In the genomic region with DNA sequence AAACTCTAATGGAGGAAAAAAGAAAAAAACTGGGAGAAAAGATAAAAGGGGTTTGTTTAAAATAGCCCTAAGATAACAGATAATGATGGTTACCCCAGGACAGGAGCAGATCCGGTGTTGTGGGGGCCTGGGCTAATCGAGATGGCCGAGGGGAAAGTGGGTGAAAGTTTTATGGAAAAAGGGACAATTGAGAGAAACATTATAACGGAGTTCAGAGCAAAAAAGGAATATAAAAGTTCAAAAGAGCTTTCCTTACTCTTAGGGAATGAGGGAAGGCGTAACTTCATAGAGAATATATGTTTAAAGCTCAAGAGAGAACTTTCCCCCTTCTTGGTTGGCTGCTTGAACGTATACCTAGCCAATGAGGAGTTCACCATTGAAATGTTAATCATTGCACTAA, we compare ENCODE assay signal across 23 cellular contexts.
DNase-seq lines count a peak whose midpoint lies in the region; ATAC-seq, FAIRE-seq and TF ChIP-seq lines count a peak whose summit lies in the region.
"Had no signal": no experiment of that assay in that cellular context is flagged by ENCODE, and none has a peak within 500 bp of the region (broad histone marks: within the 10 kb centered on the region; RNA-seq: fewer than 3 reads in every experiment).

No MANE protein-coding gene starts in this region.

- ATAC-seq in K562: no peak
- no peak for ATAC-seq in GM19463 (IDR thresholded peaks at IDR 0.05; ENCODE audit: unreplicated experiment)
- ATAC-seq: activated CD8-positive, alpha-beta memory T cell treated with anti-CD3 and anti-CD28 coated beads, Interleukin-2, amount 10 ng/mL, durations not matched to agents 7 days and 5 days; activated naive CD8-positive, alpha-beta T cell treated with anti-CD3 and anti-CD28 coated beads, Interleukin-2, amount 50 U/mL, for 24 hours; gastroesophageal sphincter; psoas muscle had no signal

- H3K9me3 Mint-ChIP-seq in type B pancreatic cell: peaks cover 4% of the 10 kb centered on the region
- H3K9me3 Mint-ChIP-seq in MCF 10A (ENCODE audit: unreplicated experiment): no peaks in the 10 kb centered on the region
- H3K9me3 Mint-ChIP-seq: activated B cell treated with CpG ODN at 0.5 μM for 24 hours; activated naive CD8-positive, alpha-beta T cell treated with anti-CD3 and anti-CD28 coated beads, Interleukin-2, amount 50 U/mL, for 24 hours had no signal

- no peaks in the 10 kb centered on the region for H3K9me1 ChIP-seq in K562 (ENCODE audit: control insufficient read depth, insufficient read depth, low read length)

- H3K4me3 Mint-ChIP-seq in type B pancreatic cell (peak overlapping the region; percentile 76), MCF 10A (ENCODE audit: unreplicated experiment) (no peak overlapping the region)
- H3K4me3 Mint-ChIP-seq: activated B cell treated with CpG ODN at 0.5 μM for 24 hours; activated CD8-positive, alpha-beta memory T cell treated with anti-CD3 and anti-CD28 coated beads, Interleukin-2, amount 10 ng/mL, durations not matched to agents 7 days and 5 days; activated naive CD8-positive, alpha-beta T cell treated with anti-CD3 and anti-CD28 coated beads, Interleukin-2, amount 50 U/mL, for 24 hours had no signal

- in situ Hi-C loops in K562 (cut with MboI): no loop called here

- no peaks in the 10 kb centered on the region for H3K79me2 ChIP-seq in K562 (ENCODE audit: control insufficient read depth, insufficient read depth, low read length)

- TF ChIP-seq CTCF in K562 (IDR thresholded peaks at IDR 0.05 in 2 of 3, conservative IDR thresholded peaks at IDR 0.05 in 1 of 3; ENCODE audit: insufficient read depth in 2 of 3, low read depth in 1 of 3, low read length in 3 of 3) (no peak), type B pancreatic cell (conservative IDR thresholded peaks at IDR 0.05) (no peak), MCF 10A (IDR thresholded peaks at IDR 0.05; ENCODE audit: unreplicated experiment) (no peak)

- no peak overlapping the region for H3K4me3 ChIP-seq in K562
- no peak overlapping the region for H3K4me3 ChIP-seq in mesodermal cell (ENCODE audit: extremely low read depth, insufficient read depth, low read length, poor library complexity, severe bottlenecking)
- H3K4me3 ChIP-seq: gastroesophageal sphincter, psoas muscle had no signal

- H3K9me3 ChIP-seq in K562 (replicated peaks; ENCODE audit: control insufficient read depth, insufficient read depth, low read depth, low read length) (peaks cover 2% of the 10 kb centered on the region), mesodermal cell (ENCODE audit: control insufficient read depth, low read length) (peaks cover 4% of the 10 kb centered on the region)
- H3K9me3 ChIP-seq: BE2C, gastroesophageal sphincter, psoas muscle had no signal

- 0 out of 4 replicates have a peak, but pooled peaks of 1 of the 2 experiments have one; percentile 4 for TF ChIP-seq RAD21 in K562 (CRISPR knock-in tag; conservative IDR thresholded peaks at IDR 0.05 in 1 of 2, IDR thresholded peaks at IDR 0.05 in 1 of 2)

- no peak for DNase-seq in GM18507 (ENCODE audit: extremely low spot score, insufficient read length, low read depth)
- DNase-seq in K562 (ENCODE audit: extremely low read depth in 1 of 4, low spot score in 3 of 4): peak in 1 of 4 experiments; percentile 40
- no peak for DNase-seq in type B pancreatic cell (ENCODE audit: extremely low spot score, unreplicated experiment)
- DNase-seq in MCF 10A (ENCODE audit: unreplicated experiment): no peak
- DNase-seq in cerebellum (ENCODE audit: low spot score): no peak
- DNase-seq: ACHN; activated B cell treated with CpG ODN at 0.5 μM for 24 hours; activated CD8-positive, alpha-beta memory T cell treated with anti-CD3 and anti-CD28 coated beads, Interleukin-2, amount 10 ng/mL, durations not matched to agents 7 days and 5 days; activated naive CD8-positive, alpha-beta T cell treated with anti-CD3 and anti-CD28 coated beads, Interleukin-2, amount 50 U/mL, for 24 hours; activated T-cell treated with anti-CD3 and anti-CD28 coated beads, Interleukin-2, amount 50 U/mL, for 48 hours; DMS79; NCI-H1105 treated with DMSO at 0.1 percent for 48 hours; NCI-H2029 treated with DMSO at 0.1 percent for 48 hours; NCI-H226; NCI-H69; psoas muscle; stimulated activated naive CD4-positive, alpha-beta T cell treated with Interleukin-2 at 50 U/mL for 16 hours; SW 1271; T-helper 9 cell had no signal

- peak; percentile 57 for FAIRE-seq in GM18507 (lab: Jason Lieb, UNC)
- no peak for FAIRE-seq in K562 (lab: Jason Lieb, UNC)

- H3K27me3 Mint-ChIP-seq in type B pancreatic cell (no peaks in the 10 kb centered on the region), MCF 10A (ENCODE audit: insufficient read depth, unreplicated experiment) (peaks cover 10% of the 10 kb centered on the region)

- H3K9ac ChIP-seq in K562 (ENCODE audit: insufficient read depth in 1 of 2, low read depth in 2 of 2, low read length in 2 of 2): peak overlapping the region; percentile 54 to 89; a peak in 3 of 4 replicates

- H3K27ac ChIP-seq in K562 (ENCODE audit: extremely low read depth, low read depth, low read length): peak overlapping the region; percentile 98
- H3K27ac ChIP-seq in mesodermal cell (ENCODE audit: low read depth, low read length, severe bottlenecking): peak overlapping the region; percentile 97
- H3K27ac ChIP-seq: psoas muscle had no signal

- WGBS in K562 (ENCODE audit: insufficient coverage, low coverage, missing lambda C conversion rate): 7% methylated on average over 6 of the region's 6 CpGs
- WGBS in mesodermal cell (ENCODE audit: insufficient coverage in 2 of 2), 2 experiments: 72% methylated on average over 6 of the region's 6 CpGs; no CpG with 5 or more reads in 1 of the 2 experiments

- H4K20me1 ChIP-seq in K562 (replicated peaks; ENCODE audit: control insufficient read depth, insufficient read depth, low read length): no peaks in the 10 kb centered on the region

- TF ChIP-seq POLR2A in K562 (conservative IDR thresholded peaks at IDR 0.05): no peak

- peak overlapping the region; percentile 88 for H2AFZ ChIP-seq in K562 (ENCODE audit: low read depth, low read length)

- POLR2A ChIA-PET in K562 (lab: Yijun Ruan, JAX): interaction anchor here (0.6 to 1.2 kb wide), 2 partner anchors 10 to 42 kb away, joined by 3 to 4 read pairs; no protein-coding TSS in a partner anchor
- POLR2A ChIA-PET in MCF 10A (lab: Yijun Ruan, JAX): no interaction called here

- CTCF ChIA-PET in K562 (lab: Yijun Ruan, JAX; ENCODE audit: low intra/inter-chr PET ratio): no interaction called here
- CTCF ChIA-PET in MCF 10A (lab: Yijun Ruan, JAX): no interaction called here

- no peaks in the 10 kb centered on the region for H3K36me3 Mint-ChIP-seq in type B pancreatic cell
- H3K36me3 Mint-ChIP-seq in MCF 10A (ENCODE audit: insufficient read depth, unreplicated experiment): no peaks in the 10 kb centered on the region
- H3K36me3 Mint-ChIP-seq: activated CD8-positive, alpha-beta memory T cell treated with anti-CD3 and anti-CD28 coated beads, Interleukin-2, amount 10 ng/mL, durations not matched to agents 7 days and 5 days had no signal

- H3K27ac Mint-ChIP-seq in type B pancreatic cell (no peak overlapping the region), MCF 10A (ENCODE audit: low read depth, unreplicated experiment) (no peak overlapping the region)
- H3K27ac Mint-ChIP-seq: activated B cell treated with CpG ODN at 0.5 μM for 24 hours; activated CD8-positive, alpha-beta memory T cell treated with anti-CD3 and anti-CD28 coated beads, Interleukin-2, amount 10 ng/mL, durations not matched to agents 7 days and 5 days; activated naive CD8-positive, alpha-beta T cell treated with anti-CD3 and anti-CD28 coated beads, Interleukin-2, amount 50 U/mL, for 24 hours had no signal

- no peaks in the 10 kb centered on the region for H3K27me3 ChIP-seq in K562 (ENCODE audit: control insufficient read depth in 2 of 2, insufficient read depth in 2 of 2, low read length in 2 of 2)
- H3K27me3 ChIP-seq: BE2C, gastroesophageal sphincter had no signal

- intact Hi-C loops in K562 (cut with micrococcal nuclease): loop anchor here (5.0 kb wide), 2 partner anchors 69 to 131 kb away; partner anchors contain the start of gene BAMBI
- intact Hi-C loops in MCF 10A (cut with micrococcal nuclease): no loop called here

- BruUV-seq in K562 (replicated peaks; lab: Mats Ljungman, UMichigan): no TSS peak
- no TSS peak for BruUV-seq in MCF 10A (replicated peaks; lab: Mats Ljungman, UMichigan)

- H3K36me3 ChIP-seq in K562 (ENCODE audit: control insufficient read depth, insufficient read depth, low read length): peaks cover 2% of the 10 kb centered on the region; the same call in 1 of the 3 replicates
- no peaks in the 10 kb centered on the region for H3K36me3 ChIP-seq in mesodermal cell (ENCODE audit: control insufficient read depth, insufficient read depth, low read length)
- H3K36me3 ChIP-seq: BE2C, gastroesophageal sphincter had no signal

- H3K4me1 Mint-ChIP-seq in type B pancreatic cell (ENCODE audit: unreplicated experiment) (peaks cover 57% of the 10 kb centered on the region), MCF 10A (ENCODE audit: insufficient read depth, unreplicated experiment) (no peaks in the 10 kb centered on the region)
- H3K4me1 Mint-ChIP-seq: activated B cell treated with CpG ODN at 0.5 μM for 24 hours; activated CD8-positive, alpha-beta memory T cell treated with anti-CD3 and anti-CD28 coated beads, Interleukin-2, amount 10 ng/mL, durations not matched to agents 7 days and 5 days; activated naive CD8-positive, alpha-beta T cell treated with anti-CD3 and anti-CD28 coated beads, Interleukin-2, amount 50 U/mL, for 24 hours had no signal

- H3K4me2 ChIP-seq in K562 (ENCODE audit: insufficient read depth, low read length): peak overlapping the region; percentile 73

- TF ChIP-seq EP300 in K562 (IDR thresholded peaks at IDR 0.05; ENCODE audit: low read length): peak; percentile 26; the same call in 1 of the 2 replicates

- H3K4me1 ChIP-seq in K562 (replicated peaks in 1 of 2; ENCODE audit: control insufficient read depth in 2 of 2, insufficient read depth in 2 of 2, low read length in 2 of 2) (peaks cover 43 to 74% of the 10 kb centered on the region in 2 experiments), mesodermal cell (ENCODE audit: control insufficient read depth, insufficient read depth, low read length, poor library complexity, severe bottlenecking) (peaks cover 55% of the 10 kb centered on the region)

TF ChIP-seq in K562, 482 proteins besides CTCF, POLR2A, EP300 and RAD21 (continues in another document):
- TF ChIP-seq DACH1 (IDR thresholded peaks at IDR 0.05; ENCODE audit: partially characterized antibody) (no peak), ELF4 (CRISPR knock-in tag; IDR thresholded peaks at IDR 0.05) (no peak), ZNF79 (CRISPR knock-in tag; IDR thresholded peaks at IDR 0.05; ENCODE audit: low read depth) (no peak), KDM1A (IDR thresholded peaks at IDR 0.05) (no peak), NFXL1 (CRISPR knock-in tag; IDR thresholded peaks at IDR 0.05) (no peak), EWSR1 (IDR thresholded peaks at IDR 0.05; ENCODE audit: borderline replicate concordance, low read depth, partially characterized antibody) (no peak), LEF1 (IDR thresholded peaks at IDR 0.05) (no peak)
